In genomic region chr1:44408181-44409018, GRCh38 we compare ENCODE assay signal across 8 cellular contexts. TPM values are rescaled to one million over a fixed set of nuclear protein-coding genes. Genes with fewer than 3 reads are reported as not detected.
A peak's percentile ranks its signal among the peaks of the same experiment; 100 is the strongest.
DNase-seq lines count a peak whose midpoint lies in the region; ATAC-seq and TF ChIP-seq lines count a peak whose summit lies in the region.

No MANE protein-coding gene starts in this region.

- no peaks in the 10 kb centered on the region for H3K9me3 ChIP-seq in BE2C

- DNase-seq in EH (ENCODE audit: low read depth) = peak; percentile 11
- DNase-seq in NCI-H2227 (lab: John Stamatoyannopoulos, UW; ENCODE audit: unreplicated experiment) = peak; percentile 41
- peak; percentile 10 for DNase-seq in choroid plexus epithelial cell (ENCODE audit: low read depth)
- no peak for DNase-seq in natural killer cell treated with Interleukin-12 subunit alpha and Interleukin-12 subunit beta and Interleukin-15 and Interleukin-18, amount 100 ng/mL, for 72 hours (ENCODE audit: low spot score)
- no peak for DNase-seq in SKM-1 (lab: John Stamatoyannopoulos, UW; ENCODE audit: unreplicated experiment)
- DNase-seq in DMS79 treated with DMSO at 0.1 percent for 48 hours (lab: John Stamatoyannopoulos, UW) = no peak
- no peak for DNase-seq in BE2C

- TF ChIP-seq CTCF in choroid plexus epithelial cell (conservative IDR thresholded peaks at IDR 0.05; ENCODE audit: low read depth, low read length) (no peak), BE2C (IDR thresholded peaks at IDR 0.05; ENCODE audit: low read depth, low read length) (no peak)

- peaks cover 0 to 24% of the 10 kb centered on the region in 2 donors for H3K27me3 Mint-ChIP-seq in natural killer cell treated with Interleukin-12 subunit alpha and Interleukin-12 subunit beta and Interleukin-15 and Interleukin-18, amount 100 ng/mL, for 72 hours

- H3K4me3 Mint-ChIP-seq in natural killer cell treated with Interleukin-12 subunit alpha and Interleukin-12 subunit beta and Interleukin-15 and Interleukin-18, amount 100 ng/mL, for 72 hours = peak overlapping the region; percentile 60

- H3K27ac Mint-ChIP-seq in natural killer cell treated with Interleukin-12 subunit alpha and Interleukin-12 subunit beta and Interleukin-15 and Interleukin-18, amount 100 ng/mL, for 72 hours = peak overlapping the region in 1 of 2 donors; percentile 6

- no peak for ATAC-seq in natural killer cell treated with Interleukin-12 subunit alpha and Interleukin-12 subunit beta and Interleukin-15 and Interleukin-18, amount 100 ng/mL, for 72 hours
- no peak for ATAC-seq in GM19463 (IDR thresholded peaks at IDR 0.05; ENCODE audit: unreplicated experiment)

- H3K4me1 ChIP-seq in BE2C = no peaks in the 10 kb centered on the region

- peaks cover 6 to 26% of the 10 kb centered on the region in 2 donors for H3K4me1 Mint-ChIP-seq in natural killer cell treated with Interleukin-12 subunit alpha and Interleukin-12 subunit beta and Interleukin-15 and Interleukin-18, amount 100 ng/mL, for 72 hours (ENCODE audit: low read depth in 2 of 2)

- peaks cover 90% of the 10 kb centered on the region for H3K27me3 ChIP-seq in BE2C

- no peaks in the 10 kb centered on the region for H3K36me3 Mint-ChIP-seq in natural killer cell treated with Interleukin-12 subunit alpha and Interleukin-12 subunit beta and Interleukin-15 and Interleukin-18, amount 100 ng/mL, for 72 hours

- no peaks in the 10 kb centered on the region for H3K9me3 Mint-ChIP-seq in natural killer cell treated with Interleukin-12 subunit alpha and Interleukin-12 subunit beta and Interleukin-15 and Interleukin-18, amount 100 ng/mL, for 72 hours

- no peak overlapping the region for H3K4me3 ChIP-seq in choroid plexus epithelial cell (ENCODE audit: low read depth, low read length)
- H3K4me3 ChIP-seq in BE2C (ENCODE audit: low read depth, low read length) = no peak overlapping the region

- H3K36me3 ChIP-seq in BE2C = no peaks in the 10 kb centered on the region

RNA-seq across cellular contexts. Expression of gene RNF220, which starts 3.3 kb away (rescaled TPM):
- total RNA-seq in natural killer cell treated with Interleukin-12 subunit alpha and Interleukin-12 subunit beta and Interleukin-15 and Interleukin-18, amount 100 ng/mL, for 72 hours = 10 to 100 TPM; 66.0 to 71.2 TPM
- polyA plus RNA-seq in BE2C (2012; ENCODE audit: insufficient read depth, insufficient read length, low read depth) = 105 TPM

RNA-seq across cellular contexts. Expression of gene ERI3, which starts 53.3 kb away (rescaled TPM):
- total RNA-seq in natural killer cell treated with Interleukin-12 subunit alpha and Interleukin-12 subunit beta and Interleukin-15 and Interleukin-18, amount 100 ng/mL, for 72 hours = 10 to 100 TPM; 33.2 to 36.0 TPM
- 63.5 TPM for polyA plus RNA-seq in BE2C (2012; ENCODE audit: insufficient read depth, insufficient read length, low read depth)

Comparison
In these comparisons a context has a peak if more than half of its experiments do, and no peak if none do; other contexts are left out.
1. DNase-seq: peak in EH (single experiment), NCI-H2227 (single experiment) and choroid plexus epithelial cell (single experiment); none in natural killer cell treated with Interleukin-12 subunit alpha and Interleukin-12 subunit beta and Interleukin-15 and Interleukin-18, amount 100 ng/mL, for 72 hours (single experiment), SKM-1 (single experiment), DMS79 treated with DMSO at 0.1 percent for 48 hours (single experiment) and BE2C (single experiment).